Comparison of ENCODE assay signal across 8 cellular contexts in the genomic region with DNA sequence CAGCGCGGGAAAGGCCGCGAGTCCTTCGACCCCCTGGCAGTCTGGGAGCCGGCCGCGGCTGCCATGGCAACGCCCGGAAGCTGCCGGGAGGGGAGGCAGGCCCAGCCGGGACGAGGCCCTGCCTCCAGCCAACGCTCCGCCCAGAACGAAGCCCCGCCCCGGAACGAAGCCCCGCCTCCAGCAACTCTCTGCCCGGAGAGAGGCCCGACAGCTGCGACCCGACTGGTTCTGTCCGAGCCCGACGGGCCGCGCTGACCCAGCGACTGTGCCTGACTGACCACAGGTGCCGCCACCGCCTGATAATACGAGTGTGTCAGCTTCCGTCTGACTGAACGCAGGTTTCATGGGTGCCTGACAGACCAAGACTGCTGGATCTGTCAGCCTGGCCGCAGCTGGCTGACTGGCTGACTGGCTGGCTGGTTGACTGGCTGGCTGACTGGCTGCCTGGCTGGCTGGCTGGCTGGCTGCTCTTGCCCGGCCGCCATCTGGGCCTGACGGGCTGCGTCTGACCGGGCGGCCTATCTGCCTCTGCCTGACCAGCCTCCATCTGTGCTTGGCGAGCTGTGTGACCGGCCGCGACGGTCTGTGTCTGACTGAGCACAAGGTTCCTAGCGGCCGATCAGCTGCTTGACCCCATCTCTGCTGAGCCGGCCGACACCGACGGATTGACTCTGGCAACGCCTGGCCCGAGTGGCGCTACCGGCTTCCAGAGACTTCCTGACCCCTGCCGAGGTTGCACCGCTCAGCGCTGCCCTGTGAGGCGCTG.
DNase-seq lines count a peak whose midpoint lies in the region; ATAC-seq, FAIRE-seq and TF ChIP-seq lines count a peak whose summit lies in the region.

No MANE protein-coding gene starts in this region.

- dilution Hi-C loops in keratinocyte (cut with MboI; ENCODE audit: extremely low pct_ligation_motif_present, low sequenced_read_pairs): no loop called here

- H3K9me1 ChIP-seq in keratinocyte (ENCODE audit: control insufficient read depth, extremely low read depth, insufficient read depth, low read length): no peaks in the 10 kb centered on the region

- H3K4me2 ChIP-seq in A549 (peak overlapping the region; percentile 89), keratinocyte (ENCODE audit: control insufficient read depth, extremely low read depth, insufficient read depth, low read depth, low read length) (peak overlapping the region; percentile 86)

- WGBS in A549 (ENCODE audit: missing lambda C conversion rate): 44% methylated on average over 23 of the region's 61 CpGs

- H3K9me3 ChIP-seq in A549 (no peaks in the 10 kb centered on the region), keratinocyte (ENCODE audit: control insufficient read depth, low read depth, low read length) (no peaks in the 10 kb centered on the region)

- DNase-seq in A549 (ENCODE audit: low read depth in 1 of 2, low spot score in 1 of 2): peak; percentile 82 to 91
- DNase-seq in NCI-H2196 (lab: John Stamatoyannopoulos, UW; ENCODE audit: unreplicated experiment): peak; percentile 96
- peak; percentile 78 to 93 (median 87) for DNase-seq in activated CD4-positive, CD25-positive, alpha-beta regulatory T cell (lab: John Stamatoyannopoulos, UW)
- peak; percentile 86 for DNase-seq in central memory CD4-positive, alpha-beta T cell
- DNase-seq in keratinocyte (ENCODE audit: low read depth, low spot score): no peak
- peak; percentile 95 for DNase-seq in stimulated activated CD4-positive, alpha-beta T cell treated with anti-CD3 and anti-CD28 coated beads, Interleukin-12 subunit alpha, Interleukin-12 subunit beta, amount 100 ng/mL, for 4 hours

- TF ChIP-seq EP300 in A549 (IDR thresholded peaks at IDR 0.05): no peak

- no peaks in the 10 kb centered on the region for H3K79me2 ChIP-seq in keratinocyte (ENCODE audit: control insufficient read depth, insufficient read depth, low read length)

- FAIRE-seq in A549 (lab: Jason Lieb, UNC) (no peak), keratinocyte (lab: Jason Lieb, UNC) (no peak)

- H4K20me1 ChIP-seq in keratinocyte (ENCODE audit: control insufficient read depth, extremely low read depth, insufficient read depth, low read length): no peaks in the 10 kb centered on the region

- peak; percentile 86 for TF ChIP-seq POLR2A in A549 (IDR thresholded peaks at IDR 0.05; ENCODE audit: low read length)

- POLR2A ChIA-PET in A549 (lab: Yijun Ruan, JAX): interaction anchor here (0.8 to 2.1 kb wide), 6 partner anchors 15 to 74 kb away, joined by 3 to 18 read pairs (median 4); no protein-coding TSS in a partner anchor

- peak overlapping the region; percentile 70 for H3K9ac ChIP-seq in keratinocyte (ENCODE audit: control insufficient read depth, extremely low read depth, insufficient read depth, low read length)

- no peaks in the 10 kb centered on the region for H3K36me3 ChIP-seq in keratinocyte (ENCODE audit: control insufficient read depth in 2 of 2, extremely low read depth in 1 of 2, insufficient read depth in 2 of 2, low read length in 2 of 2)

- H3K27ac ChIP-seq in A549 (peak overlapping the region; percentile 88 to 93), keratinocyte (ENCODE audit: control insufficient read depth, insufficient read depth, low read length) (peak overlapping the region; percentile 44)

- peak overlapping the region; percentile 97 for H2AFZ ChIP-seq in keratinocyte (ENCODE audit: control insufficient read depth, low read length)

- TF ChIP-seq CTCF in A549 (IDR thresholded peaks at IDR 0.05) (no peak), keratinocyte (optimal IDR thresholded peaks at IDR 0.05 in 1 of 3, IDR thresholded peaks at IDR 0.05 in 1 of 3, conservative IDR thresholded peaks at IDR 0.05 in 1 of 3; ENCODE audit: extremely low read depth in 1 of 3, insufficient read depth in 2 of 3, low read length in 3 of 3) (no peak)

- peak overlapping the region; percentile 69 for H3K4me3 ChIP-seq in A549
- peak overlapping the region; percentile 53 to 73 (median 70) for H3K4me3 ChIP-seq in keratinocyte (ENCODE audit: control insufficient read depth in 2 of 3, extremely low read depth in 1 of 3, insufficient read depth in 2 of 3, low read depth in 1 of 3, low read length in 3 of 3)

- ATAC-seq in A549 (peak; percentile 93 to 96), GM18867 (IDR thresholded peaks at IDR 0.05; ENCODE audit: unreplicated experiment) (peak; percentile 93), HG03097 (IDR thresholded peaks at IDR 0.05; ENCODE audit: low FRiP score, unreplicated experiment) (peak; percentile 85)

- CTCF ChIA-PET in A549 (lab: Yijun Ruan, JAX): interaction anchor here (0.7 to 2.1 kb wide), 14 partner anchors 9 to 138 kb away, joined by 3 to 16 read pairs (median 4); a partner anchor contains a TSS

- H3K27me3 ChIP-seq in keratinocyte (ENCODE audit: control insufficient read depth, extremely low read depth, insufficient read depth, low read length): no peaks in the 10 kb centered on the region

- TF ChIP-seq RAD21 in A549 (conservative IDR thresholded peaks at IDR 0.05 in 1 of 2, IDR thresholded peaks at IDR 0.05 in 1 of 2): no peak

- peaks cover 33% of the 10 kb centered on the region for H3K4me1 ChIP-seq in A549
- peaks cover 11% of the 10 kb centered on the region for H3K4me1 ChIP-seq in keratinocyte (ENCODE audit: control insufficient read depth, extremely low read depth, insufficient read depth, low read length)

TF ChIP-seq in A549, 52 proteins besides CTCF, POLR2A, EP300 and RAD21:
- TF ChIP-seq CBX8 (IDR thresholded peaks at IDR 0.05) (no peak), JUN (IDR thresholded peaks at IDR 0.05) (0 out of 5 replicates have a peak, but pooled peaks of 1 of the 2 experiments have one; percentile 32), SMC3 (IDR thresholded peaks at IDR 0.05) (peak; percentile 21; the same call in 1 of the 3 replicates), RFX5 (IDR thresholded peaks at IDR 0.05) (0 out of 2 replicates have a peak, but pooled peaks have one; percentile 34)
- TF ChIP-seq, protein P1, sequence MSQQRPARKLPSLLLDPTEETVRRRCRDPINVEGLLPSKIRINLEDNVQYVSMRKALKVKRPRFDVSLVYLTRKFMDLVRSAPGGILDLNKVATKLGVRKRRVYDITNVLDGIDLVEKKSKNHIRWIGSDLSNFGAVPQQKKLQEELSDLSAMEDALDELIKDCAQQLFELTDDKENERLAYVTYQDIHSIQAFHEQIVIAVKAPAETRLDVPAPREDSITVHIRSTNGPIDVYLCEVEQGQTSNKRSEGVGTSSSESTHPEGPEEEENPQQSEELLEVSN (IDR thresholded peaks at IDR 0.05; ENCODE audit: borderline replicate concordance, low read depth): peak; percentile 79
TF ChIP-seq in A549: peak in this region for 4.
